Comparison of ENCODE assay signal across 20 cellular contexts in the genomic region with DNA sequence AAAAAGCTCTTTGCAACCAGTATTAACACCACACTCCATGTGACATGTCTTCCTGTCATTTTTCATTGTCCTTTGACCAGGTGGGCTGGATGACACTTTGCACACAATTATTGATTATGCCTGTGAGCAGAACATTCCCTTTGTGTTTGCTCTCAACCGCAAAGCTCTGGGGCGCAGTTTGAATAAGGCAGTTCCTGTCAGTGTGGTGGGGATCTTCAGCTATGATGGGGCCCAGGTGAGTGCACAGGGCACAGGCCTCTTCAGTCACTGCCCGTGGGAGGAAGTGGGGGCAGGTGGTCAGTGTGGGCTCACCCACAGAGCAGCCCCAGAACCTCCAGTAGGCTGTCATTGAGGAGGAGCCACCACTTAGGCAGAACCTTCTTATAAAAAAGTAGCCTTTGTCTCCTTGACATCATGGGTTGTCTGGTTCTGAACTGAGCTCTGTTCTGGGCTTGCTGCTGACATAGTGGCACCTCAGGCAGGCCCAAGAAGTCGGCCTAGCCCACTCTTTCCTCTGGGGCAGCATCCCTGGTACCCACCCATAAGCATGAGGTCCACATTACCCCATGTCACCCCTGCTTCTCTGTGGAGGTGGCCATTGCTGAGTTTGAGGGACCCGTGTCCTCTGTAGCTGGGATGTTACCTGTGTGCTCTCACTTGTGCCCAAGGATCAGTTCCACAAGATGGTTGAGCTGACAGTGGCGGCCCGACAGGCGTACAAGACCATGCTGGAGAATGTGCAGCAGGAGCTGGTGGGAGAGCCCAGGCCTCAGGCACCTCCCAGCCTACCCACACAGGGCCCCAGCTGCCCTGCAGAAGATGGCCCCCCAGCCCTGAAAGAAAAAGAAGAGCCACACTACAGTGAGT. TPM values are rescaled to one million over a fixed set of nuclear protein-coding genes. Genes with fewer than 3 reads are reported as not detected.
DNase-seq lines count a peak whose midpoint lies in the region; ATAC-seq and TF ChIP-seq lines count a peak whose summit lies in the region.
"Had no signal": no experiment of that assay in that cellular context is flagged by ENCODE, and none has a peak within 500 bp of the region (broad histone marks: within the 10 kb centered on the region; RNA-seq: fewer than 3 reads in every experiment).

No MANE protein-coding gene starts in this region.

- 80 to 100% methylated on average over 1 of the region's 8 CpGs for WGBS in gastroesophageal sphincter (ENCODE audit: low coverage in 1 of 2), 2 donors

- ATAC-seq in T-helper 17 cell (no peak), sciatic nerve (no peak), gastroesophageal sphincter (no peak), HG03378 (IDR thresholded peaks at IDR 0.05; ENCODE audit: unreplicated experiment) (no peak)

- no peaks in the 10 kb centered on the region for H3K9me3 ChIP-seq in T-helper 17 cell (ENCODE audit: control insufficient read depth, low read length, poor library complexity, severe bottlenecking)
- no peaks in the 10 kb centered on the region for H3K9me3 ChIP-seq in gastroesophageal sphincter
- H3K9me3 ChIP-seq: esophagus squamous epithelium, testis had no signal

- H3K27ac ChIP-seq in gastroesophageal sphincter = no peak overlapping the region
- H3K27ac ChIP-seq: HL-60, testis had no signal

- H3K4me3 Mint-ChIP-seq in T-helper 17 cell = no peak overlapping the region
- H3K4me3 Mint-ChIP-seq: dendritic cell treated with granulocyte-macrophage colony-stimulating factor and Interleukin-4, amounts not matched to agents 40 ng/mL and 50 ng/mL, for 4 days; nephron had no signal

- peak; percentile 52 for DNase-seq in activated CD8-positive, alpha-beta memory T cell treated with anti-CD3 and anti-CD28 coated beads for 24 hours
- no peak for DNase-seq in activated CD8-positive, alpha-beta memory T cell treated with anti-CD3 and anti-CD28 coated beads, Interleukin-2, amount 50 U/mL, for 4 hours
- no peak for DNase-seq in T-helper 17 cell
- DNase-seq in islet precursor cell = peak; percentile 43
- peak; percentile 30 for DNase-seq in sciatic nerve (ENCODE audit: low spot score)
- no peak for DNase-seq in stimulated activated CD4-positive, alpha-beta T cell treated with anti-CD3 and anti-CD28 coated beads, Interleukin-4, amount 100 ng/mL, for 4 hours
- DNase-seq: ACHN, amygdala, esophagus squamous epithelium, HCEC 1CT, NCI-H1930, Right ventricle myocardium superior, T1000, testis had no signal

- TF ChIP-seq CTCF in gastroesophageal sphincter (IDR thresholded peaks at IDR 0.05) = no peak

- no peaks in the 10 kb centered on the region for H3K27me3 ChIP-seq in gastroesophageal sphincter
- H3K27me3 ChIP-seq: esophagus squamous epithelium, testis had no signal

- intact Hi-C loops in sciatic nerve (cut with DNase I) = no loop called here

- H3K4me3 ChIP-seq in gastroesophageal sphincter = no peak overlapping the region
- H3K4me3 ChIP-seq: esophagus squamous epithelium, skin epidermis, testis had no signal

- no peak for TF ChIP-seq EP300 in gastroesophageal sphincter (IDR thresholded peaks at IDR 0.05)

- peaks cover 0 to 100% of the 10 kb centered on the region in 2 donors for H3K36me3 ChIP-seq in gastroesophageal sphincter

- peak overlapping the region; percentile 80 for H3K27ac Mint-ChIP-seq in T-helper 17 cell
- H3K27ac Mint-ChIP-seq: dendritic cell treated with granulocyte-macrophage colony-stimulating factor and Interleukin-4, amounts not matched to agents 40 ng/mL and 50 ng/mL, for 4 days had no signal

- peaks cover 10% of the 10 kb centered on the region for H3K36me3 Mint-ChIP-seq in T-helper 17 cell (ENCODE audit: low read depth)

- no peak for TF ChIP-seq POLR2A in gastroesophageal sphincter (IDR thresholded peaks at IDR 0.05)

- H3K27me3 Mint-ChIP-seq in T-helper 17 cell = no peaks in the 10 kb centered on the region
- H3K27me3 Mint-ChIP-seq: dendritic cell treated with granulocyte-macrophage colony-stimulating factor and Interleukin-4, amounts not matched to agents 40 ng/mL and 50 ng/mL, for 4 days had no signal

- peaks cover 17% of the 10 kb centered on the region for H3K4me1 Mint-ChIP-seq in T-helper 17 cell
- H3K4me1 Mint-ChIP-seq: nephron had no signal

- peaks cover 0 to 31% (median 0%) of the 10 kb centered on the region in 3 donors for H3K4me1 ChIP-seq in gastroesophageal sphincter

RNA-seq across cellular contexts. Expression of a gene that starts 39.3 kb away (rescaled TPM):
- total RNA-seq in T-helper 17 cell (100 to 1,000 TPM; 106 to 115 TPM), sciatic nerve (64.7 TPM), gastroesophageal sphincter (10 to 100 TPM; 23.3 to 49.5 (median 33.4) TPM)

RNA-seq across cellular contexts. Expression of a gene that starts 46.6 kb away (rescaled TPM):
- total RNA-seq in T-helper 17 cell (10 to 100 TPM; 11.9 to 18.1 TPM), sciatic nerve (4.6 TPM), gastroesophageal sphincter (1 to 10 TPM in 3 of 4 donors, under 1 TPM in 1; 0.81 to 9.9 (median 4.2) TPM)

Comparison
In these comparisons a context has a peak if more than half of its experiments do, and no peak if none do; other contexts are left out.
1. DNase-seq: peak in activated CD8-positive, alpha-beta memory T cell treated with anti-CD3 and anti-CD28 coated beads for 24 hours (single experiment), islet precursor cell (single experiment) and sciatic nerve (single experiment); none in activated CD8-positive, alpha-beta memory T cell treated with anti-CD3 and anti-CD28 coated beads, Interleukin-2, amount 50 U/mL, for 4 hours (single experiment), T-helper 17 cell (0 of 3) and stimulated activated CD4-positive, alpha-beta T cell treated with anti-CD3 and anti-CD28 coated beads, Interleukin-4, amount 100 ng/mL, for 4 hours (0 of 2).